ENCODE assay signal across 8 cellular contexts in the genomic region with DNA sequence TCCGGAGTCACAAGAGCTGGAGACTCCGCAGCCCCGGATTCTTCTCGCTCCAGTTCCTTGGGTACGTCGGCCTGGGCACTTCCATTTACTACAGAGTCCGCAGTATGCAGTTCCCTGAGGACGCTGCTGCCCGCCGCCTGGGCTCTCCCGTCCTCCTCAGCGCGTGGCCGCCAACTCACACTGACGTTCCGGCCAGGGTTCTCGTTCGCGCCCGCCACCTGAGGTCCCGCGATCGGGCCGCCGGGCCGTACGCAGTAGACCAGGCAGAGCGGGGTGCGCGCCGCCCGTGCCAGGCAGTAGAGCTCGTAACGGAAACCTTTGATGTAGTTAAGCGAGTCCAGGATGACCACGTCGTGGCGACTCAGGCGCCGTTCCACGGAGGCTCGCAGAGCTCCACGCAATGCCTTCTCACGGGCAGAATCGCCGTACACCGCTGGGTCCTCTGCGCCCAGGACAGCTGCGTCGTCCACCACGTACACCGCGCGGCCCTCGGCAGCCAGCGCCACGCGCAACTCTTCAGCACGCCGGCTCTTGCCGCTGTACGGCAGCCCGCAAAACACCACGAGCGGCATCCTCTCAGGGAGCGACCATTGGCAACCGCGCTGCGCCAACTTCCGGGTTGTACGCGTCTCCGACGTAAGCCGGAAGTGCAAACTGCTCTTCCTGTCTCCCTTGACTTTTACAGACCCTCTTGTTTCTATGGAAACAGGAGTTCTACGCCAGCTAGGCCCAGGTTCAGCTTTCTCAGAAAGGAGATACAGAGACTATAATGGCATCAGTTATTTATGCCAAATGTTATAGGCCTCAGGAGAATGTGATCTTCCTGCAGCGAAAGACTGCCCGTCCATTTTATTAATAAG. TPM values are rescaled to one million over a fixed set of nuclear protein-coding genes. Genes with fewer than 3 reads are reported as not detected.
DNase-seq lines count a peak whose midpoint lies in the region; ATAC-seq and TF ChIP-seq lines count a peak whose summit lies in the region.

A gene with protein sequence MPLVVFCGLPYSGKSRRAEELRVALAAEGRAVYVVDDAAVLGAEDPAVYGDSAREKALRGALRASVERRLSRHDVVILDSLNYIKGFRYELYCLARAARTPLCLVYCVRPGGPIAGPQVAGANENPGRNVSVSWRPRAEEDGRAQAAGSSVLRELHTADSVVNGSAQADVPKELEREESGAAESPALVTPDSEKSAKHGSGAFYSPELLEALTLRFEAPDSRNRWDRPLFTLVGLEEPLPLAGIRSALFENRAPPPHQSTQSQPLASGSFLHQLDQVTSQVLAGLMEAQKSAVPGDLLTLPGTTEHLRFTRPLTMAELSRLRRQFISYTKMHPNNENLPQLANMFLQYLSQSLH (minus strand): TSS at position 621 of the 860 bp plus-strand sequence. CDS start 49 bp downstream, at position 572.

- DNase-seq in DMS53 (lab: John Stamatoyannopoulos, UW) = peak; percentile 99
- DNase-seq in KBM-7 = peak; percentile 91
- peak; percentile 86 for DNase-seq in activated T-cell treated with anti-CD3 and anti-CD28 coated beads, Interleukin-2, amount 50 U/mL, for 24 hours
- peak; percentile 72 to 79 for DNase-seq in stimulated activated CD8-positive, alpha-beta memory T cell treated with anti-CD3 and anti-CD28 coated beads, Interleukin-7, amount 100 ng/mL, for 1 hour (ENCODE audit: low read depth in 2 of 2)

- peak; percentile 88 for ATAC-seq in GM21723 (IDR thresholded peaks at IDR 0.05; ENCODE audit: unreplicated experiment)

- H3K36me3 Mint-ChIP-seq in activated T-cell treated with anti-CD3 and anti-CD28 coated beads, Interleukin-2, amount 50 U/mL, for 24 hours (ENCODE audit: low read depth) = peaks cover 71% of the 10 kb centered on the region

- no peaks in the 10 kb centered on the region for H3K9me3 Mint-ChIP-seq in activated T-cell treated with anti-CD3 and anti-CD28 coated beads, Interleukin-2, amount 50 U/mL, for 24 hours

- H3K27me3 Mint-ChIP-seq in activated T-cell treated with anti-CD3 and anti-CD28 coated beads, Interleukin-2, amount 50 U/mL, for 24 hours = no peaks in the 10 kb centered on the region

- H3K9ac ChIP-seq in mucosa of stomach (ENCODE audit: low read length) = peak within 1 kb of the TSS; percentile 76

- H3K4me3 ChIP-seq in esophagus (ENCODE audit: low read depth in 1 of 2, low read length in 2 of 2) = peak within 1 kb of the TSS; percentile 80 to 87
- H3K4me3 ChIP-seq in mucosa of stomach (ENCODE audit: low read length) = peak within 1 kb of the TSS; percentile 76

- H3K4me1 Mint-ChIP-seq in activated T-cell treated with anti-CD3 and anti-CD28 coated beads, Interleukin-2, amount 50 U/mL, for 24 hours (ENCODE audit: low read depth) = peaks cover 38% of the 10 kb centered on the region

- in situ Hi-C loops in KBM-7 (cut with MboI; ENCODE audit: low pct_unique_long_range_greater_than_20kb, low sequenced_read_pairs) = no loop called here

- WGBS in esophagus, 2 donors = 2 to 3% methylated on average over 78 of the region's 78 CpGs

- H3K27me3 ChIP-seq in esophagus (ENCODE audit: control insufficient read depth in 1 of 2, insufficient read depth in 2 of 2, low read length in 2 of 2) = no peaks in the 10 kb centered on the region
- H3K27me3 ChIP-seq in mucosa of stomach (ENCODE audit: control insufficient read depth, insufficient read depth, low read length) = no peaks in the 10 kb centered on the region

- H3K36me3 ChIP-seq in esophagus (ENCODE audit: control insufficient read depth in 2 of 2, insufficient read depth in 2 of 2, low read length in 1 of 2) (no peaks in the 10 kb centered on the region), mucosa of stomach (ENCODE audit: control insufficient read depth, insufficient read depth, low read length) (no peaks in the 10 kb centered on the region)

- H3K9me3 ChIP-seq in esophagus (ENCODE audit: control insufficient read depth in 2 of 2, insufficient read depth in 1 of 2, low read depth in 1 of 2, low read length in 1 of 2) = no peaks in the 10 kb centered on the region
- H3K9me3 ChIP-seq in mucosa of stomach (ENCODE audit: control insufficient read depth, low read length) = no peaks in the 10 kb centered on the region

- H3K4me1 ChIP-seq in esophagus (ENCODE audit: control insufficient read depth in 2 of 2, insufficient read depth in 2 of 2, low read length in 1 of 2) (peaks cover 3 to 4% of the 10 kb centered on the region in 2 donors), mucosa of stomach (ENCODE audit: control insufficient read depth, insufficient read depth, low read length) (peaks cover 28% of the 10 kb centered on the region)

- peak within 1 kb of the TSS; percentile 95 for H3K4me3 Mint-ChIP-seq in activated T-cell treated with anti-CD3 and anti-CD28 coated beads, Interleukin-2, amount 50 U/mL, for 24 hours

- H3K27ac Mint-ChIP-seq in activated T-cell treated with anti-CD3 and anti-CD28 coated beads, Interleukin-2, amount 50 U/mL, for 24 hours = peak within 1 kb of the TSS; percentile 97

- H3K27ac ChIP-seq in esophagus (ENCODE audit: low read depth in 2 of 2, low read length in 1 of 2) = peak within 1 kb of the TSS; percentile 76 to 95

TF ChIP-seq in PFSK-1, 5 proteins besides CTCF, POLR2A, EP300 and RAD21:
- TF ChIP-seq POLR2AphosphoS5 (IDR thresholded peaks at IDR 0.05; ENCODE audit: low read depth, low read length) (peak; percentile 89), FOXP2 (optimal IDR thresholded peaks at IDR 0.05; ENCODE audit: borderline replicate concordance, extremely low read depth, extremely low read length, insufficient read depth) (peak; percentile 61), TAF1 (IDR thresholded peaks at IDR 0.05; ENCODE audit: borderline replicate concordance, insufficient read depth, low read length) (peak; percentile 60; the same call in 1 of the 2 replicates), SIN3A (IDR thresholded peaks at IDR 0.05; ENCODE audit: borderline replicate concordance, insufficient read depth, low read length) (0 out of 2 replicates have a peak, but pooled peaks have one; percentile 74)
- TF ChIP-seq, protein P1, sequence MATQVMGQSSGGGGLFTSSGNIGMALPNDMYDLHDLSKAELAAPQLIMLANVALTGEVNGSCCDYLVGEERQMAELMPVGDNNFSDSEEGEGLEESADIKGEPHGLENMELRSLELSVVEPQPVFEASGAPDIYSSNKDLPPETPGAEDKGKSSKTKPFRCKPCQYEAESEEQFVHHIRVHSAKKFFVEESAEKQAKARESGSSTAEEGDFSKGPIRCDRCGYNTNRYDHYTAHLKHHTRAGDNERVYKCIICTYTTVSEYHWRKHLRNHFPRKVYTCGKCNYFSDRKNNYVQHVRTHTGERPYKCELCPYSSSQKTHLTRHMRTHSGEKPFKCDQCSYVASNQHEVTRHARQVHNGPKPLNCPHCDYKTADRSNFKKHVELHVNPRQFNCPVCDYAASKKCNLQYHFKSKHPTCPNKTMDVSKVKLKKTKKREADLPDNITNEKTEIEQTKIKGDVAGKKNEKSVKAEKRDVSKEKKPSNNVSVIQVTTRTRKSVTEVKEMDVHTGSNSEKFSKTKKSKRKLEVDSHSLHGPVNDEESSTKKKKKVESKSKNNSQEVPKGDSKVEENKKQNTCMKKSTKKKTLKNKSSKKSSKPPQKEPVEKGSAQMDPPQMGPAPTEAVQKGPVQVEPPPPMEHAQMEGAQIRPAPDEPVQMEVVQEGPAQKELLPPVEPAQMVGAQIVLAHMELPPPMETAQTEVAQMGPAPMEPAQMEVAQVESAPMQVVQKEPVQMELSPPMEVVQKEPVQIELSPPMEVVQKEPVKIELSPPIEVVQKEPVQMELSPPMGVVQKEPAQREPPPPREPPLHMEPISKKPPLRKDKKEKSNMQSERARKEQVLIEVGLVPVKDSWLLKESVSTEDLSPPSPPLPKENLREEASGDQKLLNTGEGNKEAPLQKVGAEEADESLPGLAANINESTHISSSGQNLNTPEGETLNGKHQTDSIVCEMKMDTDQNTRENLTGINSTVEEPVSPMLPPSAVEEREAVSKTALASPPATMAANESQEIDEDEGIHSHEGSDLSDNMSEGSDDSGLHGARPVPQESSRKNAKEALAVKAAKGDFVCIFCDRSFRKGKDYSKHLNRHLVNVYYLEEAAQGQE (IDR thresholded peaks at IDR 0.05; ENCODE audit: insufficient read depth in 1 of 2, low read depth in 2 of 2, low read length in 2 of 2) = 0 out of 4 replicates have a peak, but pooled peaks of 1 of the 2 experiments have one; percentile 14
TF ChIP-seq in PFSK-1: peak in this region for 5.

RNA-seq across cellular contexts. Expression of the gene that starts here (rescaled TPM):
- 16.9 TPM for polyA plus RNA-seq in PFSK-1 (2012; ENCODE audit: insufficient read length, low read depth)
- 1 to 10 TPM; 2.5 to 6.5 TPM for polyA plus RNA-seq in esophagus

Comparison
In these comparisons a context has a peak if more than half of its experiments do, and no peak if none do; other contexts are left out.
1. Peak in every context shown above with its lines: DNase-seq, ATAC-seq, H3K4me3 ChIP-seq and H3K27ac ChIP-seq.